In the genomic region with DNA sequence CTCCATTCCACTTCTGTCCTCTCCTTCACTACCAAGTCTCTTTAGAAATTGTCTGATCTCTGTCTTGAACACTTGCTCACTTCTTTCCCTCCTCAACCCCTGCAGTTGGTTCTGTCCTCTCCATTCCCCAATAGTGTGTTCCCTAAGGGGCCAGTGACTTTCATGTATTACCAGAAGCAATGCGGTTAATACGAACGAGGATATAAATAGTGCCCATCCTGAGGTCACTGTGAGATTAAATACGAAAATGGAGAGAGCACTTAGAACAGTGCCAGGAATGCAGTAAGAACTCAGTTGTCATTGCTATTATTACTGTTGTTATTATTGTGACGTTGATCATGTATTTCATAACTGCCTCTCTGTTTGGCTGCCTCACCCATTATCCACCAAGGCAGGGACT, we compare ENCODE assay signal across 22 cellular contexts. TPM values are rescaled to one million over a fixed set of nuclear protein-coding genes. Genes with fewer than 3 reads are reported as not detected.
DNase-seq lines count a peak whose midpoint lies in the region; ATAC-seq and TF ChIP-seq lines count a peak whose summit lies in the region.
"Had no signal": no experiment of that assay in that cellular context is flagged by ENCODE, and none has a peak within 500 bp of the region (broad histone marks: within the 10 kb centered on the region; RNA-seq: fewer than 3 reads in every experiment).

No MANE protein-coding gene starts in this region.

- DNase-seq in Right ventricle myocardium superior (no peak), right atrium auricular region (ENCODE audit: low spot score) (no peak), left ventricle myocardium inferior (no peak), psoas muscle (no peak), AML-193 (lab: John Stamatoyannopoulos, UW) (no peak), Peyer's patch (no peak), nephron progenitor cell (no peak), NCI-H526 (lab: John Stamatoyannopoulos, UW) (no peak)
- DNase-seq: 8988T; ACHN; CD4-positive, alpha-beta T cell; IMR-90; KG1; MG63; NCI-H1105 treated with DMSO at 0.1 percent for 48 hours; NCI-H146; NCI-H1930; NCI-H2107; NCI-H446 treated with DMSO at 0.1 percent for 48 hours; NCI-H526 treated with DMSO at 0.1 percent for 48 hours had no signal

- H3K36me3 Mint-ChIP-seq in nephron progenitor cell (ENCODE audit: low read depth): no peaks in the 10 kb centered on the region

- H3K9me3 Mint-ChIP-seq in nephron progenitor cell: no peaks in the 10 kb centered on the region
- H3K9me3 Mint-ChIP-seq: CD4-positive, alpha-beta T cell had no signal

- H3K36me3 ChIP-seq in right atrium auricular region: no peaks in the 10 kb centered on the region
- H3K36me3 ChIP-seq in left ventricle myocardium inferior: no peaks in the 10 kb centered on the region
- no peaks in the 10 kb centered on the region for H3K36me3 ChIP-seq in psoas muscle (ENCODE audit: insufficient read depth in 1 of 2, low read depth in 1 of 2)
- H3K36me3 ChIP-seq in Peyer's patch: no peaks in the 10 kb centered on the region
- H3K36me3 ChIP-seq: MG63 had no signal

- intact Hi-C loops in Right ventricle myocardium superior (cut with DNase I) (no loop called here), left ventricle myocardium inferior (cut with micrococcal nuclease) (no loop called here), psoas muscle (cut with DNase I) (loop anchor here in 1 of 2 donors (5.0 kb wide), 1 partner anchor 52 kb away; a partner anchor contains a TSS)

- H3K27me3 ChIP-seq in right atrium auricular region (no peaks in the 10 kb centered on the region), left ventricle myocardium inferior (ENCODE audit: low read depth) (no peaks in the 10 kb centered on the region), psoas muscle (ENCODE audit: insufficient read depth in 3 of 3, low read length in 2 of 3) (no peaks in the 10 kb centered on the region), Peyer's patch (no peaks in the 10 kb centered on the region)
- H3K27me3 ChIP-seq: MG63 had no signal

- H3K9me3 ChIP-seq in right atrium auricular region (no peaks in the 10 kb centered on the region), left ventricle myocardium inferior (replicated peaks) (no peaks in the 10 kb centered on the region), psoas muscle (no peaks in the 10 kb centered on the region), Peyer's patch (no peaks in the 10 kb centered on the region)
- H3K9me3 ChIP-seq: MG63, SK-N-SH had no signal

- no peak overlapping the region for H3K27ac Mint-ChIP-seq in nephron progenitor cell
- H3K27ac Mint-ChIP-seq: CD4-positive, alpha-beta T cell had no signal

- H3K4me3 ChIP-seq in right atrium auricular region (no peak overlapping the region), left ventricle myocardium inferior (no peak overlapping the region), psoas muscle (no peak overlapping the region), Peyer's patch (no peak overlapping the region)
- H3K4me3 ChIP-seq: GM12878, MG63 had no signal

- TF ChIP-seq CTCF in right atrium auricular region (IDR thresholded peaks at IDR 0.05) (no peak), left ventricle myocardium inferior (IDR thresholded peaks at IDR 0.05; ENCODE audit: borderline replicate concordance) (no peak), psoas muscle (IDR thresholded peaks at IDR 0.05) (no peak), Peyer's patch (IDR thresholded peaks at IDR 0.05) (no peak), nephron progenitor cell (IDR thresholded peaks at IDR 0.05) (no peak)

- peaks cover 27% of the 10 kb centered on the region for H3K4me1 Mint-ChIP-seq in nephron progenitor cell

- 28 to 38% (median 32%) methylated on average over 5 of the region's 5 CpGs for WGBS in psoas muscle, 3 donors

- H3K4me1 ChIP-seq in right atrium auricular region (peaks cover 0 to 20% of the 10 kb centered on the region in 2 donors), left ventricle myocardium inferior (peaks cover 23% of the 10 kb centered on the region), psoas muscle (peaks cover 32% of the 10 kb centered on the region), Peyer's patch (no peaks in the 10 kb centered on the region)

- no peak overlapping the region for H3K4me3 Mint-ChIP-seq in nephron progenitor cell
- H3K4me3 Mint-ChIP-seq: CD4-positive, alpha-beta T cell had no signal

- no peaks in the 10 kb centered on the region for H3K27me3 Mint-ChIP-seq in nephron progenitor cell (ENCODE audit: low read depth, poor library complexity)
- H3K27me3 Mint-ChIP-seq: CD4-positive, alpha-beta T cell had no signal

- TF ChIP-seq POLR2A in Peyer's patch (IDR thresholded peaks at IDR 0.05): no peak

- ATAC-seq in Right ventricle myocardium superior (ENCODE audit: poor library complexity): peak; percentile 85
- peak; percentile 83 to 87 (median 84) for ATAC-seq in psoas muscle
- ATAC-seq: GM12878 had no signal

- peak overlapping the region in 1 of 2 donors; percentile 9 for H3K27ac ChIP-seq in right atrium auricular region
- H3K27ac ChIP-seq in left ventricle myocardium inferior (replicated peaks): peak overlapping the region; percentile 76
- H3K27ac ChIP-seq in psoas muscle: peak overlapping the region; percentile 82
- no peak overlapping the region for H3K27ac ChIP-seq in Peyer's patch

RNA-seq across cellular contexts. Expression of a gene that starts 53.0 kb away (rescaled TPM):
- total RNA-seq in Right ventricle myocardium superior: not detected
- total RNA-seq in right atrium auricular region: under 1 TPM in 1 of 2 donors, not detected in 1; 0.75 TPM
- 0.14 TPM for total RNA-seq in left ventricle myocardium inferior
- total RNA-seq in psoas muscle: under 1 TPM in 3 of 4 donors, not detected in 1; 0.42 to 0.79 (median 0.71) TPM
- polyA plus RNA-seq in psoas muscle: under 1 TPM; 0.05 to 0.44 (median 0.06) TPM
- total RNA-seq in Peyer's patch: under 1 TPM in 1 of 4 donors, not detected in 3; 0.94 TPM
- total RNA-seq: IMR-90 had no signal

Comparison
In these comparisons a context has a peak if more than half of its experiments do, and no peak if none do; other contexts are left out.
1. H3K27ac ChIP-seq: peak in left ventricle myocardium inferior (single experiment) and psoas muscle (single experiment); none in Peyer's patch (0 of 4).